ENCODE assay signal across 9 cellular contexts in genomic region chr22:27416553-27417427, GRCh38.
A peak's percentile ranks its signal among the peaks of the same experiment; 100 is the strongest.
DNase-seq lines count a peak whose midpoint lies in the region; ATAC-seq, FAIRE-seq and TF ChIP-seq lines count a peak whose summit lies in the region.
"Had no signal": no experiment of that assay in that cellular context is flagged by ENCODE, and none has a peak within 500 bp of the region (broad histone marks: within the 10 kb centered on the region; RNA-seq: fewer than 3 reads in every experiment).

No MANE protein-coding gene starts in this region.

- no peaks in the 10 kb centered on the region for H3K4me1 Mint-ChIP-seq in glutamatergic neuron (ENCODE audit: low read depth, unreplicated experiment)

- no peak overlapping the region for H3K4me3 Mint-ChIP-seq in glutamatergic neuron (ENCODE audit: unreplicated experiment)

- ATAC-seq in HG02852 (IDR thresholded peaks at IDR 0.05; ENCODE audit: unreplicated experiment), result no peak
- no peak for ATAC-seq in esophagus mucosa
- ATAC-seq: body of pancreas had no signal

- FAIRE-seq in HTR-8/SVneo (lab: Jason Lieb, UNC), result no peak

- in situ Hi-C loops in ACHN (cut with HindIII; ENCODE audit: low pct_ligation_motif_present, low pct_unique_long_range_greater_than_20kb, low sequenced_read_pairs), result no loop called here

- no peak overlapping the region for H3K27ac Mint-ChIP-seq in glutamatergic neuron (ENCODE audit: unreplicated experiment)

- peak; percentile 82 for DNase-seq in ACHN
- peak; percentile 65 for DNase-seq in HTR-8/SVneo (ENCODE audit: insufficient read length, low spot score)
- DNase-seq in adipocyte (ENCODE audit: low read depth), result peak; percentile 89
- DNase-seq in NCI-H2029 (lab: John Stamatoyannopoulos, UW), result no peak
- DNase-seq in glutamatergic neuron, result no peak

- H3K9me3 ChIP-seq in adipocyte (ENCODE audit: control insufficient read depth, low read length) (no peaks in the 10 kb centered on the region), iPS-20b (ENCODE audit: insufficient read depth, low read depth, low read length) (no peaks in the 10 kb centered on the region)
- H3K9me3 ChIP-seq: body of pancreas had no signal

- no peaks in the 10 kb centered on the region for H3K9me3 Mint-ChIP-seq in glutamatergic neuron (ENCODE audit: unreplicated experiment)

- peaks cover 15% of the 10 kb centered on the region for H3K27me3 Mint-ChIP-seq in glutamatergic neuron (ENCODE audit: unreplicated experiment)

- no peak overlapping the region for H3K27ac ChIP-seq in iPS-20b (ENCODE audit: low read length)
- H3K27ac ChIP-seq: body of pancreas had no signal

- H3K4me1 ChIP-seq in adipocyte (ENCODE audit: control insufficient read depth, insufficient read depth, low read length), result peaks cover 16% of the 10 kb centered on the region
- H3K4me1 ChIP-seq in iPS-20b (ENCODE audit: insufficient read depth, low read length), result peaks cover 17% of the 10 kb centered on the region

- no peaks in the 10 kb centered on the region for H3K36me3 Mint-ChIP-seq in glutamatergic neuron (ENCODE audit: unreplicated experiment)

- H3K4me3 ChIP-seq in adipocyte (ENCODE audit: low read length) (no peak overlapping the region), iPS-20b (ENCODE audit: low read length) (no peak overlapping the region)
- H3K4me3 ChIP-seq: body of pancreas had no signal

- H3K36me3 ChIP-seq in adipocyte (ENCODE audit: control insufficient read depth, insufficient read depth, low read length, severe bottlenecking), result no peaks in the 10 kb centered on the region
- no peaks in the 10 kb centered on the region for H3K36me3 ChIP-seq in iPS-20b (ENCODE audit: insufficient read depth, low read depth, low read length)

- H3K9ac ChIP-seq in adipocyte (ENCODE audit: low read length) (no peak overlapping the region), iPS-20b (ENCODE audit: low read depth, low read length) (peak overlapping the region; percentile 18; the same call in 1 of the 2 replicates)

- no peak for TF ChIP-seq CTCF in glutamatergic neuron (IDR thresholded peaks at IDR 0.05; ENCODE audit: partially characterized antibody, unreplicated experiment)

- H3K27me3 ChIP-seq in adipocyte (replicated peaks; ENCODE audit: control insufficient read depth, insufficient read depth, low read length) (peaks cover 6% of the 10 kb centered on the region), iPS-20b (ENCODE audit: insufficient read depth, low read length) (no peaks in the 10 kb centered on the region)
- H3K27me3 ChIP-seq: body of pancreas had no signal

Comparison
In these comparisons a context has a peak if more than half of its experiments do, and no peak if none do; other contexts are left out.
1. DNase-seq: peak in ACHN (single experiment), HTR-8/SVneo (single experiment) and adipocyte (single experiment); none in NCI-H2029 (single experiment) and glutamatergic neuron (single experiment).